ENCODE assay signal across 19 cellular contexts in the genomic region with DNA sequence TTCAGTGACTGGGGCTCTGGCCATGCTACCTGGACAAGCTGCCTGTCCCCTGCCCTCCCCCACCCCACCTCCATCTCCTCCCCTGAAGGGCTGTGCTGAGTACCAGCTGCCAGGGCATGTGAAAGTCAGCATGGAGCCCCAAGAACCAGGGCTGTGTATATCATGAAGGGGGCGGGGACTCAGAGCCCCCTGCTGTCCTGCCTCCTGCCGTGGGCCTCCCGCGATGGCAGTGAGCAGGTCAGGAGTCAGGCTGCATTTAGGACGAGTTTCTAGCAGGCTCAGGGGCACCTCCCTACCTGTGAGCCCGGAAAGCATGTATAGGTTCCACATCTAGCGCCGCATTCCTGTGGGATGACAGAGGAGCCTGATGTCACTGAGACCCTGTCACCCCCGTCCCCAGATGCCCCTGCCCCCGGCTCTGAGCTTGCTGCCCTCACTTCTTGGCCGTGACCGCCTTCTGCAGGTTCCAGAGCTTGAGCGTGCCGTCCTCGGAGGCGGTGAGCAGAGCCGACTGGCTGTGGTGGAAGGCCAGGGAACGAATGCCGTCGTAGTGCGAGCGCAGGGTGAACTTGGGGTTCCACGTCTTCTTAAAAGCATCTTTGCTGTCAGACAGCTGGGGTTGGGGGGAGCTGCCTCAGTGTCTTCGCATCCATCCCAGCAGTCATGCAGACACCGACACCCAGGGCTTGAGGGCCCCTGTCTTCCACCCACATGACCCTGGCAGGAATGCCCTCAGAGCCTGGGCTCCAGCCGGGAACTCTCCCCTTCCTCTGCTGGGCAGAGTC. TPM values are rescaled to one million over a fixed set of nuclear protein-coding genes. Genes with fewer than 3 reads are reported as not detected.
DNase-seq lines count a peak whose midpoint lies in the region; ATAC-seq, FAIRE-seq and TF ChIP-seq lines count a peak whose summit lies in the region.
"Had no signal": no experiment of that assay in that cellular context is flagged by ENCODE, and none has a peak within 500 bp of the region (broad histone marks: within the 10 kb centered on the region; RNA-seq: fewer than 3 reads in every experiment).

No MANE protein-coding gene starts in this region.

- H2AK5ac ChIP-seq in trophoblast cell (ENCODE audit: low read length) = no peak overlapping the region

- no peak overlapping the region for H4K12ac ChIP-seq in trophoblast cell (ENCODE audit: low read depth, low read length)

- H3K36me3 ChIP-seq in BLaER1 (peaks cover 95% of the 10 kb centered on the region), H7 (replicated peaks; ENCODE audit: control insufficient read depth, insufficient read depth, low read length) (peaks cover 64% of the 10 kb centered on the region), HepG2 (replicated peaks in 1 of 2; ENCODE audit: control insufficient read depth in 1 of 2, insufficient read depth in 2 of 2, low read length in 2 of 2) (peaks cover 52 to 85% of the 10 kb centered on the region in 2 experiments), GM23248 (ENCODE audit: low read depth) (peaks cover 5% of the 10 kb centered on the region; the same call in 1 of the 2 replicates), trophoblast cell (ENCODE audit: control insufficient read depth in 1 of 2, insufficient read depth in 2 of 2, low read length in 2 of 2) (peaks cover 98% of the 10 kb centered on the region in 2 experiments)

- peaks cover 2% of the 10 kb centered on the region for H3K79me1 ChIP-seq in trophoblast cell (ENCODE audit: low read length)

- BruUV-seq in HepG2 (replicated peaks; lab: Mats Ljungman, UMichigan) = no TSS peak

- peaks cover 94% of the 10 kb centered on the region for H4K20me1 ChIP-seq in BLaER1
- H4K20me1 ChIP-seq in HepG2 (ENCODE audit: insufficient read depth, low read length) = peaks cover 13% of the 10 kb centered on the region; the same call in 1 of the 2 replicates
- no peaks in the 10 kb centered on the region for H4K20me1 ChIP-seq in GM23248 (ENCODE audit: insufficient read depth)

- no peaks in the 10 kb centered on the region for H3F3A ChIP-seq in GM23248 (ENCODE audit: insufficient read depth)

- H3K4me3 ChIP-seq in BLaER1 (peak overlapping the region; percentile 44), H7 (ENCODE audit: insufficient read depth, low read depth, low read length) (no peak overlapping the region), HepG2 (replicated peaks in 1 of 3; ENCODE audit: insufficient read depth in 1 of 3, low read depth in 2 of 3, low read length in 3 of 3) (no peak overlapping the region), GM23248 (no peak overlapping the region), trophoblast cell (ENCODE audit: low read depth, low read length) (no peak overlapping the region)

- H3K9me2 ChIP-seq in GM23248 (ENCODE audit: insufficient read depth) = no peaks in the 10 kb centered on the region

- H3K9ac ChIP-seq in BLaER1 (peak overlapping the region; percentile 64), HepG2 (ENCODE audit: insufficient read depth, low read depth, low read length) (no peak overlapping the region), GM23248 (no peak overlapping the region), trophoblast cell (ENCODE audit: low read length) (no peak overlapping the region)
- H3K9ac ChIP-seq: KMS-11 had no signal

- no peak for ATAC-seq in central memory CD8-positive, alpha-beta T cell (replicated peaks; ENCODE audit: extremely low read depth, poor library complexity, severe bottlenecking)
- ATAC-seq in HepG2 = no peak

- no peak overlapping the region for H2BK5ac ChIP-seq in trophoblast cell (ENCODE audit: low read depth, low read length, poor library complexity)

- H2BK120ac ChIP-seq in trophoblast cell (ENCODE audit: insufficient read depth, low read length, poor library complexity) = no peak overlapping the region

- TF ChIP-seq EP300 in HepG2 (IDR thresholded peaks at IDR 0.05; ENCODE audit: low read depth in 2 of 2, low read length in 2 of 2) (no peak), HepG2 (CRISPR knock-in tag; IDR thresholded peaks at IDR 0.05; ENCODE audit: borderline replicate concordance) (no peak)

- no peaks in the 10 kb centered on the region for H3K27me3 Mint-ChIP-seq in central memory CD8-positive, alpha-beta T cell
- no peaks in the 10 kb centered on the region for H3K27me3 Mint-ChIP-seq in activated T-cell treated with anti-CD3 and anti-CD28 coated beads, Interleukin-2, amount 50 U/mL, for 24 hours
- H3K27me3 Mint-ChIP-seq: CD8-positive, alpha-beta memory T cell had no signal

- CTCF ChIA-PET in HepG2 (lab: Yijun Ruan, JAX; ENCODE audit: low intra/inter-chr PET ratio, low total read pairs) = no interaction called here

- no peak for TF ChIP-seq RAD21 in HepG2 (CRISPR knock-in tag; IDR thresholded peaks at IDR 0.05)

- no peaks in the 10 kb centered on the region for H3K9me3 Mint-ChIP-seq in central memory CD8-positive, alpha-beta T cell
- no peaks in the 10 kb centered on the region for H3K9me3 Mint-ChIP-seq in activated T-cell treated with anti-CD3 and anti-CD28 coated beads, Interleukin-2, amount 50 U/mL, for 24 hours
- H3K9me3 Mint-ChIP-seq: CD8-positive, alpha-beta memory T cell had no signal

- DNase-seq in H7 = peak; percentile 56
- DNase-seq in central memory CD8-positive, alpha-beta T cell (ENCODE audit: low spot score in 2 of 2) = no peak
- DNase-seq in HepG2 (ENCODE audit: low spot score) = no peak
- DNase-seq in GM23248 = no peak
- no peak for DNase-seq in HK-2 (ENCODE audit: unreplicated experiment)
- DNase-seq in trophoblast cell = no peak
- no peak for DNase-seq in activated T-cell treated with anti-CD3 and anti-CD28 coated beads, Interleukin-2, amount 50 U/mL, for 24 hours
- DNase-seq: BE2C; CD8-positive, alpha-beta memory T cell; DMS153; EL; MM.1S; NCI-H1105 treated with DMSO at 0.1 percent for 48 hours; NCI-H1930; NCI-H2171; NCI-H774; SHP77 treated with DMSO at 0.1 percent for 48 hours had no signal

- H2AFZ ChIP-seq in HepG2 (ENCODE audit: low read length) (no peak overlapping the region), GM23248 (no peak overlapping the region), trophoblast cell (ENCODE audit: insufficient read depth, low read length, poor library complexity) (no peak overlapping the region)

- TF ChIP-seq CTCF in HepG2 (CRISPR knock-in tag; IDR thresholded peaks at IDR 0.05) = no peak

- H2BK12ac ChIP-seq in trophoblast cell (ENCODE audit: low read length) = no peak overlapping the region

- H3K27ac Mint-ChIP-seq in central memory CD8-positive, alpha-beta T cell (ENCODE audit: low read depth) = peak overlapping the region; percentile 22
- no peak overlapping the region for H3K27ac Mint-ChIP-seq in activated T-cell treated with anti-CD3 and anti-CD28 coated beads, Interleukin-2, amount 50 U/mL, for 24 hours

- H3K4me2 ChIP-seq in BLaER1 (peak overlapping the region; percentile 99), HepG2 (ENCODE audit: low read depth, low read length) (no peak overlapping the region), GM23248 (ENCODE audit: unreplicated experiment) (no peak overlapping the region), trophoblast cell (ENCODE audit: low read length) (no peak overlapping the region)
- H3K4me2 ChIP-seq: KMS-11 had no signal

- no peak overlapping the region for H3K18ac ChIP-seq in trophoblast cell (ENCODE audit: low read length)

- H3K4me1 ChIP-seq in BLaER1 (peaks cover 100% of the 10 kb centered on the region), HepG2 (ENCODE audit: insufficient read depth, low read length) (peaks cover 12% of the 10 kb centered on the region), GM23248 (ENCODE audit: insufficient read depth) (no peaks in the 10 kb centered on the region), trophoblast cell (ENCODE audit: control insufficient read depth in 1 of 2, insufficient read depth in 2 of 2, low read length in 2 of 2) (no peaks in the 10 kb centered on the region)
- H3K4me1 ChIP-seq: BE2C had no signal

- H3K27ac ChIP-seq in BLaER1 (no peak overlapping the region; the same call in 1 of the 2 replicates), HepG2 (ENCODE audit: extremely low read length, insufficient read depth, low read length) (no peak overlapping the region), GM23248 (no peak overlapping the region), trophoblast cell (ENCODE audit: low read depth, low read length) (no peak overlapping the region)
- H3K27ac ChIP-seq: KMS-11 had no signal

- H3K36me3 Mint-ChIP-seq in central memory CD8-positive, alpha-beta T cell (ENCODE audit: insufficient read depth) = peaks cover 36% of the 10 kb centered on the region
- peaks cover 94% of the 10 kb centered on the region for H3K36me3 Mint-ChIP-seq in activated T-cell treated with anti-CD3 and anti-CD28 coated beads, Interleukin-2, amount 50 U/mL, for 24 hours (ENCODE audit: low read depth)

- 95% methylated on average over 19 of the region's 26 CpGs for WGBS in HepG2 (ENCODE audit: low lambda C conversion rate)
- WGBS in GM23248 (ENCODE audit: low coverage in 1 of 2, low lambda C conversion rate in 2 of 2, missing lambda C conversion rate in 2 of 2), 2 experiments = 93% methylated on average over 24 to 25 of the region's 26 CpGs
- WGBS in trophoblast cell (ENCODE audit: extremely low coverage, insufficient coverage, insufficient read length) = no CpG with 5 or more reads among the region's 26 CpGs

- TF ChIP-seq POLR2A in HepG2 (IDR thresholded peaks at IDR 0.05; ENCODE audit: insufficient read depth in 1 of 2, low read depth in 2 of 2, low read length in 2 of 2) = no peak

- H3K79me2 ChIP-seq in HepG2 (ENCODE audit: insufficient read depth, low read length) = no peaks in the 10 kb centered on the region
- H3K79me2 ChIP-seq in GM23248 (ENCODE audit: insufficient read depth) = peaks cover 5% of the 10 kb centered on the region
- H3K79me2 ChIP-seq in trophoblast cell (ENCODE audit: control insufficient read depth, insufficient read depth, low read length, poor library complexity) = no peaks in the 10 kb centered on the region

- intact Hi-C loops in HepG2 (cut with micrococcal nuclease; ENCODE audit: unreplicated experiment) = no loop called here

- no peak overlapping the region for H4K8ac ChIP-seq in trophoblast cell (ENCODE audit: low read depth, low read length)

- no peaks in the 10 kb centered on the region for H3K9me3 ChIP-seq in BLaER1
- no peaks in the 10 kb centered on the region for H3K9me3 ChIP-seq in HepG2 (ENCODE audit: low read length)
- H3K9me3 ChIP-seq in GM23248 (ENCODE audit: low read depth) = no peaks in the 10 kb centered on the region
- no peaks in the 10 kb centered on the region for H3K9me3 ChIP-seq in trophoblast cell (ENCODE audit: insufficient read depth, low read depth, low read length)
- H3K9me3 ChIP-seq: BE2C had no signal

- no peak overlapping the region for H3K4ac ChIP-seq in trophoblast cell (ENCODE audit: low read depth, low read length)

- H3K14ac ChIP-seq in trophoblast cell (ENCODE audit: low read length) = no peak overlapping the region

- in situ Hi-C loops in HepG2 (cut with HindIII; ENCODE audit: extremely low pct_ligation_motif_present, low pct_unique_long_range_greater_than_20kb) (no loop called here), GM23248 (cut with MboI) (no loop called here)

- H3K27me3 ChIP-seq in BLaER1 (no peaks in the 10 kb centered on the region), H7 (ENCODE audit: control insufficient read depth, insufficient read depth, low read length) (no peaks in the 10 kb centered on the region), HepG2 (ENCODE audit: control insufficient read depth in 1 of 2, insufficient read depth in 2 of 2, low read length in 2 of 2) (no peaks in the 10 kb centered on the region), GM23248 (replicated peaks; ENCODE audit: insufficient read depth) (no peaks in the 10 kb centered on the region), trophoblast cell (ENCODE audit: insufficient read depth, low read length) (no peaks in the 10 kb centered on the region)
- H3K27me3 ChIP-seq: BE2C had no signal

- no peak overlapping the region for H3K4me3 Mint-ChIP-seq in central memory CD8-positive, alpha-beta T cell
- H3K4me3 Mint-ChIP-seq in activated T-cell treated with anti-CD3 and anti-CD28 coated beads, Interleukin-2, amount 50 U/mL, for 24 hours = no peak overlapping the region
- H3K4me3 Mint-ChIP-seq: CD8-positive, alpha-beta memory T cell had no signal

- H3K4me1 Mint-ChIP-seq in central memory CD8-positive, alpha-beta T cell = peaks cover 30% of the 10 kb centered on the region
- H3K4me1 Mint-ChIP-seq in activated T-cell treated with anti-CD3 and anti-CD28 coated beads, Interleukin-2, amount 50 U/mL, for 24 hours (ENCODE audit: low read depth) = peaks cover 9% of the 10 kb centered on the region

- FAIRE-seq in HepG2 (lab: Jason Lieb, UNC) = no peak

- no peak overlapping the region for H3K23ac ChIP-seq in trophoblast cell (ENCODE audit: low read length)

- POLR2A ChIA-PET in HepG2 (lab: Yijun Ruan, JAX) = no interaction called here

- no peak overlapping the region for H4K91ac ChIP-seq in trophoblast cell (ENCODE audit: low read depth, low read length)

RNA-seq across cellular contexts. Expression of a gene that starts 8.3 kb away (rescaled TPM):
- total RNA-seq in H7 (2014; rRNA removed; shearing (Covaris generic)) = 29.4 and 29.5 TPM in 2 replicates
- 6.7 and 13.2 TPM in 2 replicates for total RNA-seq in HepG2 (2016; rRNA removed; fragmentation: Illumina TruSeq; extraction: Trizol)
- 3.7 and 5.6 TPM in 2 replicates for total RNA-seq in HepG2 (2016; cell fraction: cytosol; rRNA removed; fragmentation: Illumina TruSeq; extraction: Trizol; ENCODE audit: low read depth)
- total RNA-seq in HepG2 (2016; cell fraction: insoluble cytoplasmic fraction; rRNA removed; fragmentation: Illumina TruSeq; extraction: Trizol) = 7.7 and 10.7 TPM in 2 replicates
- total RNA-seq in HepG2 (2016; cell fraction: membrane; rRNA removed; fragmentation: Illumina TruSeq; extraction: Trizol) = 10.7 and 11.6 TPM in 2 replicates
- total RNA-seq in HepG2 (2016; cell fraction: nucleus; rRNA removed; fragmentation: Illumina TruSeq; extraction: Trizol) = 9.5 and 12.7 TPM in 2 replicates
- 7.3 and 9.2 TPM in 2 replicates for polyA plus RNA-seq in HepG2 (2011; rRNA removed)
- 5.7 and 8.3 TPM in 2 replicates for polyA plus RNA-seq in HepG2 (2011; cell fraction: cytosol; rRNA removed)
- 19.6 and 26.3 TPM in 2 replicates for polyA plus RNA-seq in HepG2 (2011; cell fraction: nucleus; rRNA removed)
- polyA plus RNA-seq in HepG2 (2012) = 12.3 and 18.9 TPM in 2 replicates
- polyA plus RNA-seq in HepG2 (2016; cell fraction: cytosol; fragmentation: Illumina TruSeq; extraction: Trizol; ENCODE audit: low read depth) = 4.2 and 4.7 TPM in 2 replicates
- 12.5 and 12.9 TPM in 2 replicates for polyA plus RNA-seq in HepG2 (2016; cell fraction: insoluble cytoplasmic fraction; fragmentation: Illumina TruSeq; extraction: Trizol; ENCODE audit: low read depth)
- polyA plus RNA-seq in HepG2 (2016; cell fraction: membrane; fragmentation: Illumina TruSeq; extraction: Trizol; ENCODE audit: low read depth) = 6.8 and 7.6 TPM in 2 replicates
- 26.1 and 27.2 TPM in 2 replicates for polyA plus RNA-seq in HepG2 (2016; cell fraction: nucleus; fragmentation: Illumina TruSeq; extraction: Trizol; ENCODE audit: insufficient read depth, low read depth)
- 10.6 and 14.4 TPM in 2 replicates for polyA minus RNA-seq in HepG2 (2011; rRNA and poly(A)+ RNA removed; ENCODE audit: low replicate concordance)
- 8.2 and 11.7 TPM in 2 replicates for polyA minus RNA-seq in HepG2 (2011; cell fraction: cytosol; rRNA and poly(A)+ RNA removed)
- 9.1 TPM in 2 replicates for polyA minus RNA-seq in HepG2 (2011; cell fraction: nucleus; rRNA and poly(A)+ RNA removed)
- 11.9 and 16.4 TPM in 2 replicates for total RNA-seq in GM23248 (2014; rRNA removed; shearing (Covaris generic))
- 12.3 and 14.2 TPM in 2 replicates for polyA plus RNA-seq in GM23248 (2016; fragmentation: Nextera tagmentation; extraction: Ambion mirVana)
- 69.9 and 71.7 TPM in 2 replicates for polyA plus RNA-seq in trophoblast cell (2013)

RNA-seq across cellular contexts. Expression of a gene that starts 20.6 kb away (rescaled TPM):
- total RNA-seq in H7 (2014; rRNA removed; shearing (Covaris generic)) = 15.8 and 22.4 TPM in 2 replicates
- 4.0 and 9.8 TPM in 2 replicates for total RNA-seq in HepG2 (2016; rRNA removed; fragmentation: Illumina TruSeq; extraction: Trizol)
- total RNA-seq in HepG2 (2016; cell fraction: cytosol; rRNA removed; fragmentation: Illumina TruSeq; extraction: Trizol; ENCODE audit: low read depth) = 1.2 and 1.9 TPM in 2 replicates
- total RNA-seq in HepG2 (2016; cell fraction: insoluble cytoplasmic fraction; rRNA removed; fragmentation: Illumina TruSeq; extraction: Trizol) = 3.4 and 11.2 TPM in 2 replicates
- total RNA-seq in HepG2 (2016; cell fraction: membrane; rRNA removed; fragmentation: Illumina TruSeq; extraction: Trizol) = 3.6 and 3.7 TPM in 2 replicates
- 11.2 and 11.6 TPM in 2 replicates for total RNA-seq in HepG2 (2016; cell fraction: nucleus; rRNA removed; fragmentation: Illumina TruSeq; extraction: Trizol)
- 7.3 and 9.2 TPM in 2 replicates for polyA plus RNA-seq in HepG2 (2011; rRNA removed)
- polyA plus RNA-seq in HepG2 (2011; cell fraction: cytosol; rRNA removed) = 7.8 and 9.7 TPM in 2 replicates
- polyA plus RNA-seq in HepG2 (2011; cell fraction: nucleus; rRNA removed) = 27.5 and 33.9 TPM in 2 replicates
- polyA plus RNA-seq in HepG2 (2012) = 12.4 and 17.0 TPM in 2 replicates
- 0.63 and 1.3 TPM in 2 replicates for polyA plus RNA-seq in HepG2 (2016; cell fraction: cytosol; fragmentation: Illumina TruSeq; extraction: Trizol; ENCODE audit: low read depth)
- 5.1 TPM in 2 replicates for polyA plus RNA-seq in HepG2 (2016; cell fraction: insoluble cytoplasmic fraction; fragmentation: Illumina TruSeq; extraction: Trizol; ENCODE audit: low read depth)
- 1.7 and 2.3 TPM in 2 replicates for polyA plus RNA-seq in HepG2 (2016; cell fraction: membrane; fragmentation: Illumina TruSeq; extraction: Trizol; ENCODE audit: low read depth)
- polyA plus RNA-seq in HepG2 (2016; cell fraction: nucleus; fragmentation: Illumina TruSeq; extraction: Trizol; ENCODE audit: insufficient read depth, low read depth) = 34.8 and 35.7 TPM in 2 replicates
- 6.9 and 11.0 TPM in 2 replicates for polyA minus RNA-seq in HepG2 (2011; rRNA and poly(A)+ RNA removed; ENCODE audit: low replicate concordance)
- 7.5 and 8.8 TPM in 2 replicates for polyA minus RNA-seq in HepG2 (2011; cell fraction: cytosol; rRNA and poly(A)+ RNA removed)
- polyA minus RNA-seq in HepG2 (2011; cell fraction: nucleus; rRNA and poly(A)+ RNA removed) = 10.3 and 11.5 TPM in 2 replicates
- 32.1 and 41.5 TPM in 2 replicates for total RNA-seq in GM23248 (2014; rRNA removed; shearing (Covaris generic))
- 12.4 and 15.0 TPM in 2 replicates for polyA plus RNA-seq in GM23248 (2016; fragmentation: Nextera tagmentation; extraction: Ambion mirVana)
- 20.5 TPM in 2 replicates for polyA plus RNA-seq in trophoblast cell (2013)

RNA-seq across cellular contexts. Expression of a gene that starts 21.0 kb away (rescaled TPM):
- 169 and 188 TPM in 2 replicates for total RNA-seq in H7 (2014; rRNA removed; shearing (Covaris generic))
- 32.2 and 43.1 TPM in 2 replicates for total RNA-seq in HepG2 (2016; rRNA removed; fragmentation: Illumina TruSeq; extraction: Trizol)
- 13.6 and 15.4 TPM in 2 replicates for total RNA-seq in HepG2 (2016; cell fraction: cytosol; rRNA removed; fragmentation: Illumina TruSeq; extraction: Trizol; ENCODE audit: low read depth)
- total RNA-seq in HepG2 (2016; cell fraction: insoluble cytoplasmic fraction; rRNA removed; fragmentation: Illumina TruSeq; extraction: Trizol) = 25.7 and 41.7 TPM in 2 replicates
- 30.2 and 30.9 TPM in 2 replicates for total RNA-seq in HepG2 (2016; cell fraction: membrane; rRNA removed; fragmentation: Illumina TruSeq; extraction: Trizol)
- total RNA-seq in HepG2 (2016; cell fraction: nucleus; rRNA removed; fragmentation: Illumina TruSeq; extraction: Trizol) = 30.6 and 31.6 TPM in 2 replicates
- polyA plus RNA-seq in HepG2 (2011; rRNA removed) = 57.3 and 80.7 TPM in 2 replicates
- polyA plus RNA-seq in HepG2 (2011; cell fraction: cytosol; rRNA removed) = 34.2 and 64.8 TPM in 2 replicates
- polyA plus RNA-seq in HepG2 (2011; cell fraction: nucleus; rRNA removed) = 266 and 313 TPM in 2 replicates
- polyA plus RNA-seq in HepG2 (2012) = 35.6 and 48.5 TPM in 2 replicates
- polyA plus RNA-seq in HepG2 (2016; cell fraction: cytosol; fragmentation: Illumina TruSeq; extraction: Trizol; ENCODE audit: low read depth) = 8.5 and 9.3 TPM in 2 replicates
- 34.1 and 37.8 TPM in 2 replicates for polyA plus RNA-seq in HepG2 (2016; cell fraction: insoluble cytoplasmic fraction; fragmentation: Illumina TruSeq; extraction: Trizol; ENCODE audit: low read depth)
- polyA plus RNA-seq in HepG2 (2016; cell fraction: membrane; fragmentation: Illumina TruSeq; extraction: Trizol; ENCODE audit: low read depth) = 21.1 and 23.2 TPM in 2 replicates
- polyA plus RNA-seq in HepG2 (2016; cell fraction: nucleus; fragmentation: Illumina TruSeq; extraction: Trizol; ENCODE audit: insufficient read depth, low read depth) = 78.0 and 78.1 TPM in 2 replicates
- 47.8 and 141 TPM in 2 replicates for polyA minus RNA-seq in HepG2 (2011; rRNA and poly(A)+ RNA removed; ENCODE audit: low replicate concordance)
- polyA minus RNA-seq in HepG2 (2011; cell fraction: cytosol; rRNA and poly(A)+ RNA removed) = 30.6 and 39.4 TPM in 2 replicates
- 37.0 and 47.4 TPM in 2 replicates for polyA minus RNA-seq in HepG2 (2011; cell fraction: nucleus; rRNA and poly(A)+ RNA removed)
- 75.7 and 114 TPM in 2 replicates for total RNA-seq in GM23248 (2014; rRNA removed; shearing (Covaris generic))
- polyA plus RNA-seq in GM23248 (2016; fragmentation: Nextera tagmentation; extraction: Ambion mirVana) = 44.4 and 45.9 TPM in 2 replicates
- 65.1 and 66.3 TPM in 2 replicates for polyA plus RNA-seq in trophoblast cell (2013)
